In genomic region chr7:155727616-155728015, GRCh38 we compare ENCODE assay signal across 26 cellular contexts.
"Had no signal": no experiment of that assay in that cellular context is flagged by ENCODE, and none has a peak within 500 bp of the region (broad histone marks: within the 10 kb centered on the region; RNA-seq: fewer than 3 reads in every experiment).

No MANE protein-coding gene starts in this region.

- H3K4me1 ChIP-seq: ascending aorta, breast epithelium had no signal

- H3K27ac ChIP-seq: ascending aorta, breast epithelium had no signal

- H3K27me3 Mint-ChIP-seq: activated CD4-positive, alpha-beta T cell treated with anti-CD3 and anti-CD28 coated beads, Interleukin-2, amount 10 ng/mL, durations not matched to agents 7 days and 5 days; activated naive CD4-positive, alpha-beta T cell treated with anti-CD3 and anti-CD28 coated beads, Interleukin-2, amount 50 U/mL, for 24 hours; activated naive CD8-positive, alpha-beta T cell treated with anti-CD3 and anti-CD28 coated beads, Interleukin-2, amount 10 ng/mL, durations not matched to agents 7 days and 5 days; activated T-cell treated with anti-CD3 and anti-CD28 coated beads, Interleukin-2, amount 50 U/mL, for 24 hours had no signal

- H3K36me3 ChIP-seq: breast epithelium had no signal

- H3K27ac Mint-ChIP-seq: activated CD4-positive, alpha-beta T cell treated with anti-CD3 and anti-CD28 coated beads, Interleukin-2, amount 10 ng/mL, durations not matched to agents 7 days and 5 days; activated CD8-positive, alpha-beta T cell treated with anti-CD3 and anti-CD28 coated beads, Interleukin-2, amount 10 ng/mL, durations not matched to agents 7 days and 5 days; activated naive CD4-positive, alpha-beta T cell treated with anti-CD3 and anti-CD28 coated beads, Interleukin-2, amount 50 U/mL, for 24 hours; activated naive CD8-positive, alpha-beta T cell treated with anti-CD3 and anti-CD28 coated beads, Interleukin-2, amount 10 ng/mL, durations not matched to agents 7 days and 5 days; activated T-cell treated with anti-CD3 and anti-CD28 coated beads, Interleukin-2, amount 50 U/mL, for 24 hours; activated T-helper 2 cell treated with anti-CD3 and anti-CD28 coated beads, Interferon-gamma antibody, Interleukin-2, Interleukin-4, amounts not matched to agents 10 μg/mL and 5 μg/mL and 100 μg/mL, durations not matched to agents 14 hours and 24 hours and 36 hours had no signal

- H3K4me3 Mint-ChIP-seq: activated CD4-positive, alpha-beta T cell treated with anti-CD3 and anti-CD28 coated beads, Interleukin-2, amount 10 ng/mL, durations not matched to agents 7 days and 5 days; activated CD8-positive, alpha-beta T cell treated with anti-CD3 and anti-CD28 coated beads, Interleukin-2, amount 10 ng/mL, durations not matched to agents 7 days and 5 days; activated naive CD4-positive, alpha-beta T cell treated with anti-CD3 and anti-CD28 coated beads, Interleukin-2, amount 50 U/mL, for 24 hours; activated naive CD8-positive, alpha-beta T cell treated with anti-CD3 and anti-CD28 coated beads, Interleukin-2, amount 10 ng/mL, durations not matched to agents 7 days and 5 days; activated T-cell treated with anti-CD3 and anti-CD28 coated beads, Interleukin-2, amount 50 U/mL, for 24 hours had no signal

- ATAC-seq: activated CD8-positive, alpha-beta T cell treated with anti-CD3 and anti-CD28 coated beads, Interleukin-2, amount 10 ng/mL, durations not matched to agents 7 days and 5 days had no signal

- H3K27me3 ChIP-seq: ascending aorta, breast epithelium had no signal

- H3K9me3 Mint-ChIP-seq: activated CD4-positive, alpha-beta T cell treated with anti-CD3 and anti-CD28 coated beads, Interleukin-2, amount 10 ng/mL, durations not matched to agents 7 days and 5 days; activated naive CD4-positive, alpha-beta T cell treated with anti-CD3 and anti-CD28 coated beads, Interleukin-2, amount 50 U/mL, for 24 hours; activated naive CD8-positive, alpha-beta T cell treated with anti-CD3 and anti-CD28 coated beads, Interleukin-2, amount 10 ng/mL, durations not matched to agents 7 days and 5 days; activated T-cell treated with anti-CD3 and anti-CD28 coated beads, Interleukin-2, amount 50 U/mL, for 24 hours; activated T-helper 2 cell treated with anti-CD3 and anti-CD28 coated beads, Interferon-gamma antibody, Interleukin-2, Interleukin-4, amounts not matched to agents 10 μg/mL and 5 μg/mL and 100 μg/mL, durations not matched to agents 14 hours and 24 hours and 36 hours had no signal

- H3K4me3 ChIP-seq: ascending aorta, breast epithelium had no signal

- DNase-seq: activated CD4-positive, alpha-beta T cell treated with anti-CD3 and anti-CD28 coated beads, Interleukin-2, amount 10 ng/mL, durations not matched to agents 7 days and 5 days; activated CD4-positive, alpha-beta T cell treated with anti-CD3 and anti-CD28 coated beads, Interleukin-2, amount 50 U/mL, for 48 hours; activated CD8-positive, alpha-beta T cell treated with anti-CD3 and anti-CD28 coated beads, Interleukin-2, amount 10 ng/mL, durations not matched to agents 7 days and 5 days; activated gamma-delta T cell; activated naive CD4-positive, alpha-beta T cell treated with Interleukin-2 at 50 U/mL for 16 hours; activated naive CD8-positive, alpha-beta T cell treated with anti-CD3 and anti-CD28 coated beads, Interleukin-2, amount 10 ng/mL, durations not matched to agents 7 days and 5 days; activated T-cell treated with anti-CD3 and anti-CD28 coated beads, Interleukin-2, amount 50 U/mL, for 24 hours; amygdala; Karpas-422; KBM-7; NCI-H1105; NCI-H1417 treated with DMSO at 0.1 percent for 48 hours; NCI-H1930; NCI-H2081 treated with DMSO at 0.1 percent for 48 hours; NCI-H226; NCI-H446 treated with DMSO at 0.1 percent for 48 hours; NCI-H69; OCI-M1; Right ventricle myocardium superior; SW 1271; T-helper 1 cell; T1000 had no signal

- H3K9me3 ChIP-seq: ascending aorta, breast epithelium had no signal
